Comparison of ENCODE assay signal across 11 cellular contexts in genomic region chr7:54541941-54542618, GRCh38. TPM values are rescaled to one million over a fixed set of nuclear protein-coding genes. Genes with fewer than 3 reads are reported as not detected.
DNase-seq lines count a peak whose midpoint lies in the region; FAIRE-seq and TF ChIP-seq lines count a peak whose summit lies in the region.
"Had no signal": no experiment of that assay in that cellular context is flagged by ENCODE, and none has a peak within 500 bp of the region (broad histone marks: within the 10 kb centered on the region; RNA-seq: fewer than 3 reads in every experiment).

A gene with protein sequence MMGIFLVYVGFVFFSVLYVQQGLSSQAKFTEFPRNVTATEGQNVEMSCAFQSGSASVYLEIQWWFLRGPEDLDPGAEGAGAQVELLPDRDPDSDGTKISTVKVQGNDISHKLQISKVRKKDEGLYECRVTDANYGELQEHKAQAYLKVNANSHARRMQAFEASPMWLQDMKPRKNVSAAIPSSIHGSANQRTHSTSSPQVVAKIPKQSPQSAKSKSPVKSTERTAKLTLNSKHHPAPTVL (plus strand): TSS chr7:54542375. CDS start chr7:54542731, 356 bp downstream.

- no peak within 1 kb of the TSS for H3K4ac ChIP-seq in mesendoderm (ENCODE audit: low read depth, low read length)

- H3K9me3 ChIP-seq in Peyer's patch = peaks cover 0 to 5% (median 0%) of the 10 kb centered on the region in 4 donors

- H2BK15ac ChIP-seq in mesendoderm (replicated peaks; ENCODE audit: low read depth) = no peak within 1 kb of the TSS

- H3K27me3 ChIP-seq in mesendoderm (ENCODE audit: insufficient read depth, low read length, poor library complexity) (peaks cover 8% of the 10 kb centered on the region), Peyer's patch (peaks cover 0 to 21% of the 10 kb centered on the region in 2 donors)

- no peak within 1 kb of the TSS for H2BK120ac ChIP-seq in mesendoderm (ENCODE audit: low read depth, low read length)

- H3K56ac ChIP-seq in mesendoderm (ENCODE audit: low read length) = no peak within 1 kb of the TSS

- H3K36me3 ChIP-seq in mesendoderm (ENCODE audit: control insufficient read depth, insufficient read depth, low read length) (no peaks in the 10 kb centered on the region), Peyer's patch (no peaks in the 10 kb centered on the region)

- no peak for TF ChIP-seq CTCF in Peyer's patch (IDR thresholded peaks at IDR 0.05)

- peak within 1 kb of the TSS; percentile 85 for H3K4me2 ChIP-seq in mesendoderm (ENCODE audit: low read length)

- DNase-seq in NCI-H146 (lab: John Stamatoyannopoulos, UW) = peak; percentile 25
- DNase-seq in NCI-H146 treated with DMSO at 0.1 percent for 48 hours (lab: John Stamatoyannopoulos, UW; ENCODE audit: unreplicated experiment) = no peak
- peak in 33 of 61 donors; percentile 7 to 82 (median 62) for DNase-seq in caudate nucleus (lab: John Stamatoyannopoulos, UW)
- DNase-seq in mesendoderm = peak; percentile 79
- peak; percentile 78 for DNase-seq in urothelium cell line (ENCODE audit: low spot score)
- no peak for DNase-seq in Peyer's patch
- DNase-seq in NCI-H1694 treated with DMSO at 0.1 percent for 48 hours (lab: John Stamatoyannopoulos, UW) = no peak
- no peak for DNase-seq in activated CD4-positive, alpha-beta T cell treated with anti-CD3 and anti-CD28 coated beads for 48 hours
- DNase-seq: activated naive CD8-positive, alpha-beta T cell treated with anti-CD3 and anti-CD28 coated beads, Interleukin-2, amount 10 ng/mL, durations not matched to agents 7 days and 5 days had no signal

- FAIRE-seq in urothelium cell line (lab: Jason Lieb, UNC) = peak; percentile 53
- FAIRE-seq: A204.1 had no signal

- peak within 1 kb of the TSS; percentile 10 for H3K4me3 ChIP-seq in mesendoderm (ENCODE audit: low read length)
- peak within 1 kb of the TSS in 1 of 4 donors; percentile 30 for H3K4me3 ChIP-seq in Peyer's patch

- no peaks in the 10 kb centered on the region for H3K79me1 ChIP-seq in mesendoderm (ENCODE audit: low read length)

- no peaks in the 10 kb centered on the region for H3K79me2 ChIP-seq in mesendoderm (ENCODE audit: control insufficient read depth, insufficient read depth, low read length)

- no peak for TF ChIP-seq POLR2A in Peyer's patch (IDR thresholded peaks at IDR 0.05)

- no CpG with 5 or more reads among the region's 58 CpGs for WGBS in mesendoderm (ENCODE audit: extremely low coverage, insufficient coverage, low lambda C conversion rate)

- peaks cover 2% of the 10 kb centered on the region for H3K4me1 ChIP-seq in mesendoderm (ENCODE audit: control insufficient read depth, low read depth, low read length)
- H3K4me1 ChIP-seq in Peyer's patch = peaks cover 0 to 6% (median 0%) of the 10 kb centered on the region in 4 donors

- H3K18ac ChIP-seq in mesendoderm (ENCODE audit: low read length) = no peak within 1 kb of the TSS

- no peak within 1 kb of the TSS for H2BK5ac ChIP-seq in mesendoderm (ENCODE audit: low read length)

- no peak within 1 kb of the TSS for H3K9ac ChIP-seq in mesendoderm (ENCODE audit: low read length)

- no peak within 1 kb of the TSS for H3K23ac ChIP-seq in mesendoderm (ENCODE audit: low read length)

- no peak within 1 kb of the TSS for H2AK5ac ChIP-seq in mesendoderm (ENCODE audit: low read length)

- no peak within 1 kb of the TSS for H4K5ac ChIP-seq in mesendoderm (ENCODE audit: low read length)

- peak within 1 kb of the TSS; percentile 83 for H3K27ac ChIP-seq in caudate nucleus (ENCODE audit: low read depth, low read length)
- no peak within 1 kb of the TSS for H3K27ac ChIP-seq in mesendoderm (ENCODE audit: low read depth, low read length)
- no peak within 1 kb of the TSS for H3K27ac ChIP-seq in Peyer's patch

- no peak within 1 kb of the TSS for H4K8ac ChIP-seq in mesendoderm (ENCODE audit: low read depth, low read length)

RNA-seq across cellular contexts. Expression of the gene that starts here (rescaled TPM):
- polyA plus RNA-seq in mesendoderm (2013, experiment 1 of 2) = 0.29 TPM
- polyA plus RNA-seq in mesendoderm (2013, experiment 2 of 2) = 0.18 TPM
- 1 to 10 TPM in 1 of 4 donors, not detected in 3; 2.5 TPM for total RNA-seq in Peyer's patch
- total RNA-seq: activated naive CD8-positive, alpha-beta T cell treated with anti-CD3 and anti-CD28 coated beads, Interleukin-2, amount 10 ng/mL, durations not matched to agents 7 days and 5 days; pulmonary artery endothelial cell had no signal

Comparison
In these comparisons a context has a peak if more than half of its experiments do, and no peak if none do; other contexts are left out.
1. DNase-seq: peak in NCI-H146 (single experiment), caudate nucleus (33 of 61), mesendoderm (single experiment) and urothelium cell line (single experiment); none in NCI-H146 treated with DMSO at 0.1 percent for 48 hours (single experiment), Peyer's patch (0 of 3), NCI-H1694 treated with DMSO at 0.1 percent for 48 hours (single experiment) and activated CD4-positive, alpha-beta T cell treated with anti-CD3 and anti-CD28 coated beads for 48 hours (single experiment).